Comparison of ENCODE assay signal across 24 cellular contexts in genomic region chr5:103037673-103038455, GRCh38.
DNase-seq lines count a peak whose midpoint lies in the region; ATAC-seq, FAIRE-seq and TF ChIP-seq lines count a peak whose summit lies in the region.
"Had no signal": no experiment of that assay in that cellular context is flagged by ENCODE, and none has a peak within 500 bp of the region (broad histone marks: within the 10 kb centered on the region; RNA-seq: fewer than 3 reads in every experiment).

No MANE protein-coding gene starts in this region.

- no peaks in the 10 kb centered on the region for H3K9me3 Mint-ChIP-seq in naive thymus-derived CD8-positive, alpha-beta T cell
- H3K9me3 Mint-ChIP-seq: activated naive CD4-positive, alpha-beta T cell treated with anti-CD3 and anti-CD28 coated beads, Interleukin-2, amount 50 U/mL, for 24 hours; stimulated activated effector memory CD8-positive, alpha-beta T cell treated with anti-CD3 and anti-CD28 coated beads, Interleukin-12 subunit alpha, Interleukin-12 subunit beta, amount 100 ng/mL, for 72 hours had no signal

- no peak overlapping the region for H4K91ac ChIP-seq in neuronal stem cell (ENCODE audit: low read depth, low read length, poor library complexity)

- H3K9me2 ChIP-seq in Karpas-422 (replicated peaks; ENCODE audit: insufficient read depth, low read length), result no peaks in the 10 kb centered on the region

- H2BK120ac ChIP-seq in neuronal stem cell (ENCODE audit: low read depth, low read length), result no peak overlapping the region

- peaks cover 0 to 2% (median 0%) of the 10 kb centered on the region in 3 donors for H3K36me3 Mint-ChIP-seq in naive thymus-derived CD8-positive, alpha-beta T cell
- H3K36me3 Mint-ChIP-seq: activated naive CD4-positive, alpha-beta T cell treated with anti-CD3 and anti-CD28 coated beads, Interleukin-2, amount 50 U/mL, for 24 hours; stimulated activated effector memory CD8-positive, alpha-beta T cell treated with anti-CD3 and anti-CD28 coated beads, Interleukin-12 subunit alpha, Interleukin-12 subunit beta, amount 100 ng/mL, for 72 hours had no signal

- SMC1A ChIA-PET in GM12878 (lab: Charles Lee; ENCODE audit: uncharacterized antibody, unreplicated experiment), result no interaction called here

- no peak for TF ChIP-seq EP300 in GM12878 (IDR thresholded peaks at IDR 0.05; ENCODE audit: borderline replicate concordance in 1 of 2, control insufficient read depth in 1 of 2, low read depth in 2 of 2, low read length in 2 of 2)

- CTCF ChIA-PET in GM12878 (lab: Yijun Ruan, JAX), result interaction anchor here (3.6 kb wide), 1 partner anchor 257 kb away, joined by 19 read pairs; no protein-coding TSS in a partner anchor

- H2AK5ac ChIP-seq in neuronal stem cell (ENCODE audit: low read depth, low read length), result no peak overlapping the region

- H3K36me3 ChIP-seq in Karpas-422 (ENCODE audit: insufficient read depth, low read length) (no peaks in the 10 kb centered on the region), GM12878 (ENCODE audit: control insufficient read depth in 2 of 2, insufficient read depth in 2 of 2, low read length in 1 of 2) (no peaks in the 10 kb centered on the region), neuronal stem cell (replicated peaks in 1 of 2; ENCODE audit: control insufficient read depth in 2 of 2, insufficient read depth in 2 of 2, low read length in 2 of 2) (peaks cover 0 to 4% of the 10 kb centered on the region in 2 donors), body of pancreas (replicated peaks in 1 of 2; ENCODE audit: insufficient read depth in 1 of 2, low read depth in 2 of 2) (no peaks in the 10 kb centered on the region)

- no peak overlapping the region for H2BK12ac ChIP-seq in neuronal stem cell (ENCODE audit: low read length)

- H3K27ac Mint-ChIP-seq in naive thymus-derived CD8-positive, alpha-beta T cell, result no peak overlapping the region
- H3K27ac Mint-ChIP-seq: activated CD8-positive, alpha-beta T cell treated with anti-CD3 and anti-CD28 coated beads, Interleukin-2, amount 10 ng/mL, durations not matched to agents 7 days and 5 days; activated naive CD4-positive, alpha-beta T cell treated with anti-CD3 and anti-CD28 coated beads, Interleukin-2, amount 50 U/mL, for 24 hours; H9; stimulated activated effector memory CD8-positive, alpha-beta T cell treated with anti-CD3 and anti-CD28 coated beads, Interleukin-12 subunit alpha, Interleukin-12 subunit beta, amount 100 ng/mL, for 72 hours had no signal

- H3K27ac ChIP-seq in Karpas-422 (ENCODE audit: low read length) (no peak overlapping the region), GM12878 (ENCODE audit: control insufficient read depth, insufficient read depth) (no peak overlapping the region), neuronal stem cell (replicated peaks; ENCODE audit: low read length) (no peak overlapping the region), body of pancreas (no peak overlapping the region)
- H3K27ac ChIP-seq: coronary artery, SJSA1, thyroid gland had no signal

- H3K79me1 ChIP-seq in neuronal stem cell (ENCODE audit: low read depth, low read length), result no peaks in the 10 kb centered on the region

- H3K18ac ChIP-seq in neuronal stem cell (ENCODE audit: low read length), result no peak overlapping the region

- no peak overlapping the region for H3K4me3 Mint-ChIP-seq in naive thymus-derived CD8-positive, alpha-beta T cell
- H3K4me3 Mint-ChIP-seq: activated CD8-positive, alpha-beta T cell treated with anti-CD3 and anti-CD28 coated beads, Interleukin-2, amount 10 ng/mL, durations not matched to agents 7 days and 5 days; activated naive CD4-positive, alpha-beta T cell treated with anti-CD3 and anti-CD28 coated beads, Interleukin-2, amount 50 U/mL, for 24 hours; H9; stimulated activated effector memory CD8-positive, alpha-beta T cell treated with anti-CD3 and anti-CD28 coated beads, Interleukin-12 subunit alpha, Interleukin-12 subunit beta, amount 100 ng/mL, for 72 hours had no signal

- H3K9ac ChIP-seq in Karpas-422 (ENCODE audit: low read length), result no peak overlapping the region
- no peak overlapping the region for H3K9ac ChIP-seq in GM12878 (ENCODE audit: control insufficient read depth, insufficient read depth, low read length)
- no peak overlapping the region for H3K9ac ChIP-seq in neuronal stem cell (ENCODE audit: low read depth, low read length, poor library complexity)

- intact Hi-C loops in GM12878 (cut with micrococcal nuclease; ENCODE audit: unreplicated experiment) (loop anchor here (10.0 kb wide), 1 partner anchor 437 kb away; no protein-coding TSS in a partner anchor), body of pancreas (cut with DNase I) (loop anchor here (10.0 kb wide), 1 partner anchor 453 kb away; no protein-coding TSS in a partner anchor)

- H4K8ac ChIP-seq in neuronal stem cell (ENCODE audit: low read depth, low read length), result no peak overlapping the region

- no peak overlapping the region for H3K23ac ChIP-seq in neuronal stem cell (ENCODE audit: low read depth, low read length, poor library complexity)

- H3K4me1 ChIP-seq in Karpas-422 (ENCODE audit: low read length) (no peaks in the 10 kb centered on the region), GM12878 (ENCODE audit: control insufficient read depth, insufficient read depth, low read length) (no peaks in the 10 kb centered on the region), neuronal stem cell (ENCODE audit: control insufficient read depth in 2 of 2, insufficient read depth in 1 of 2, low read depth in 1 of 2, low read length in 2 of 2) (no peaks in the 10 kb centered on the region), body of pancreas (no peaks in the 10 kb centered on the region)
- H3K4me1 ChIP-seq: SJSA1, thyroid gland had no signal

- in situ Hi-C loops in GM12878 (cut with MboI), result loop anchor here (10.0 kb wide), 1 partner anchor 353 kb away; no protein-coding TSS in a partner anchor

- no peak for FAIRE-seq in GM12878 (lab: Jason Lieb, UNC)
- FAIRE-seq: astrocyte, endometrium had no signal

- H3K27me3 Mint-ChIP-seq in naive thymus-derived CD8-positive, alpha-beta T cell, result peaks cover 0 to 16% (median 2%) of the 10 kb centered on the region in 5 donors

- no peak overlapping the region for H3K4ac ChIP-seq in neuronal stem cell (ENCODE audit: low read length)

- H4K20me1 ChIP-seq in Karpas-422 (ENCODE audit: insufficient read depth, low read depth, low read length) (no peaks in the 10 kb centered on the region), GM12878 (ENCODE audit: control insufficient read depth, insufficient read depth) (no peaks in the 10 kb centered on the region)

- H3K4me2 ChIP-seq in Karpas-422 (ENCODE audit: low read depth, low read length, poor library complexity, severe bottlenecking) (no peak overlapping the region), GM12878 (ENCODE audit: control insufficient read depth, insufficient read depth) (no peak overlapping the region), neuronal stem cell (ENCODE audit: insufficient read depth, low read length, poor library complexity, severe bottlenecking) (no peak overlapping the region)

- 28% methylated on average over 4 of the region's 4 CpGs for WGBS in GM12878 (ENCODE audit: insufficient coverage, insufficient replicate concordance, low lambda C conversion rate, missing lambda C conversion rate)
- WGBS in neuronal stem cell (ENCODE audit: extremely low coverage in 2 of 2, insufficient read length in 2 of 2, insufficient replicate concordance in 1 of 2), 2 donors, result no CpG with 5 or more reads among the region's 4 CpGs
- 83 to 88% methylated on average over 4 of the region's 4 CpGs for WGBS in body of pancreas, 2 donors

- H3K27me3 ChIP-seq in Karpas-422 (ENCODE audit: low read length) (no peaks in the 10 kb centered on the region), GM12878 (replicated peaks in 1 of 2; ENCODE audit: control insufficient read depth in 2 of 2, insufficient read depth in 2 of 2, low read length in 1 of 2) (no peaks in the 10 kb centered on the region), neuronal stem cell (ENCODE audit: control insufficient read depth in 3 of 3, insufficient read depth in 3 of 3, low read depth in 1 of 3, low read length in 3 of 3) (no peaks in the 10 kb centered on the region), body of pancreas (no peaks in the 10 kb centered on the region)
- H3K27me3 ChIP-seq: SJSA1, thyroid gland had no signal

- no peak overlapping the region for H2BK15ac ChIP-seq in neuronal stem cell (ENCODE audit: low read length)

- TF ChIP-seq POLR2A in GM12878 (IDR thresholded peaks at IDR 0.05; ENCODE audit: low read depth, low read length) (no peak), body of pancreas (IDR thresholded peaks at IDR 0.05) (no peak)

- TF ChIP-seq RAD21 in GM12878 (IDR thresholded peaks at IDR 0.05; ENCODE audit: insufficient read depth, low read depth, low read length), result no peak

- peak in 2 of 3 experiments; percentile 9 to 14; a peak in 1 of 6 replicates for TF ChIP-seq CTCF in GM12878 (IDR thresholded peaks at IDR 0.05 in 2 of 3, conservative IDR thresholded peaks at IDR 0.05 in 1 of 3; ENCODE audit: control insufficient read depth in 2 of 3, extremely low read depth in 1 of 3, insufficient read depth in 1 of 3, low read depth in 3 of 3, low read length in 3 of 3)
- no peak for TF ChIP-seq CTCF in body of pancreas (IDR thresholded peaks at IDR 0.05)

- no peaks in the 10 kb centered on the region for H3K79me2 ChIP-seq in Karpas-422 (ENCODE audit: low read length)
- H3K79me2 ChIP-seq in GM12878 (ENCODE audit: control insufficient read depth, insufficient read depth, low read length), result no peaks in the 10 kb centered on the region

- POLR2A ChIA-PET in GM12878 (lab: Charles Lee), result no interaction called here
- POLR2A ChIA-PET in naive thymus-derived CD8-positive, alpha-beta T cell (lab: Charles Lee), result no interaction called here

- BruUV-seq in GM12878 (replicated peaks; lab: Mats Ljungman, UMichigan), result no TSS peak

- H3K14ac ChIP-seq in neuronal stem cell (ENCODE audit: low read length), result no peak overlapping the region

- ATAC-seq in GM12878, result peak; percentile 64
- ATAC-seq in naive thymus-derived CD8-positive, alpha-beta T cell, result no peak
- no peak for ATAC-seq in body of pancreas
- ATAC-seq: activated CD8-positive, alpha-beta T cell treated with anti-CD3 and anti-CD28 coated beads, Interleukin-2, amount 10 ng/mL, durations not matched to agents 7 days and 5 days; stimulated activated effector memory CD8-positive, alpha-beta T cell treated with anti-CD3 and anti-CD28 coated beads, Interleukin-12 subunit alpha, Interleukin-12 subunit beta, amount 100 ng/mL, for 72 hours had no signal

- no peaks in the 10 kb centered on the region for H3K4me1 Mint-ChIP-seq in naive thymus-derived CD8-positive, alpha-beta T cell
- H3K4me1 Mint-ChIP-seq: activated naive CD4-positive, alpha-beta T cell treated with anti-CD3 and anti-CD28 coated beads, Interleukin-2, amount 50 U/mL, for 24 hours; H9; stimulated activated effector memory CD8-positive, alpha-beta T cell treated with anti-CD3 and anti-CD28 coated beads, Interleukin-12 subunit alpha, Interleukin-12 subunit beta, amount 100 ng/mL, for 72 hours had no signal

- H3K4me3 ChIP-seq in Karpas-422 (ENCODE audit: low read length) (no peak overlapping the region), GM12878 (no peak overlapping the region), neuronal stem cell (ENCODE audit: low read length in 2 of 2) (no peak overlapping the region), body of pancreas (no peak overlapping the region)
- H3K4me3 ChIP-seq: coronary artery, SJSA1, thyroid gland had no signal

- DNase-seq in NCI-H524 (lab: John Stamatoyannopoulos, UW) (peak; percentile 1 to 23), NCI-H524 treated with DMSO at 0.1 percent for 48 hours (lab: John Stamatoyannopoulos, UW) (no peak), Karpas-422 (peak; percentile 52), GM12878 (ENCODE audit: low read depth, low spot score) (no peak), neuronal stem cell (ENCODE audit: low spot score) (no peak), OCI-M2 (lab: John Stamatoyannopoulos, UW; ENCODE audit: unreplicated experiment) (no peak), body of pancreas (no peak)
- DNase-seq in naive thymus-derived CD8-positive, alpha-beta T cell, result no peak
- DNase-seq: activated CD8-positive, alpha-beta T cell treated with anti-CD3 and anti-CD28 coated beads, Interleukin-2, amount 10 ng/mL, durations not matched to agents 7 days and 5 days; activated T-cell treated with anti-CD3 and anti-CD28 coated beads, Interleukin-2, amount 50 U/mL, for 48 hours; DMS153; foreskin melanocyte; H9; hypothalamus; KG1; kidney glomerular epithelial cell; NCI-H1092 treated with DMSO at 0.1 percent for 48 hours; thyroid gland had no signal

- no peak overlapping the region for H2BK5ac ChIP-seq in neuronal stem cell (ENCODE audit: low read length)

- H3K9me3 ChIP-seq in Karpas-422 (ENCODE audit: low read length) (no peaks in the 10 kb centered on the region), GM12878 (replicated peaks; ENCODE audit: control insufficient read depth, insufficient read depth, low read length) (no peaks in the 10 kb centered on the region; the same call in 2 of the 3 replicates), neuronal stem cell (replicated peaks in 1 of 2; ENCODE audit: control insufficient read depth in 2 of 2, insufficient read depth in 1 of 2, low read depth in 1 of 2, low read length in 2 of 2) (peaks cover 11 to 19% of the 10 kb centered on the region in 2 donors), body of pancreas (no peaks in the 10 kb centered on the region)
- H3K9me3 ChIP-seq: SJSA1, thyroid gland had no signal

- RAD21 ChIA-PET in GM12878 (lab: Charles Lee; ENCODE audit: unreplicated experiment), result no interaction called here

- H2AFZ ChIP-seq in Karpas-422 (ENCODE audit: low read length) (no peak overlapping the region), GM12878 (ENCODE audit: control insufficient read depth, low read depth, low read length) (no peak overlapping the region), neuronal stem cell (ENCODE audit: low read length) (peak overlapping the region; percentile 4)

Comparison
In these comparisons a context has a peak if more than half of its experiments do, and no peak if none do; other contexts are left out.
1. DNase-seq: peak in NCI-H524 (2 of 2) and Karpas-422 (single experiment); none in NCI-H524 treated with DMSO at 0.1 percent for 48 hours (single experiment), GM12878 (single experiment), neuronal stem cell (single experiment), naive thymus-derived CD8-positive, alpha-beta T cell (0 of 10), OCI-M2 (single experiment) and body of pancreas (0 of 4).
2. CTCF ChIP-seq: peak in GM12878 (2 of 3); none in body of pancreas (0 of 7).